Comparison of ENCODE assay signal across 3 cellular contexts in genomic region chr6:75757295-75757694, GRCh38.
TF ChIP-seq lines count a peak whose summit lies in the region.

No MANE protein-coding gene starts in this region.

TF ChIP-seq in IMR-90, 13 proteins besides CTCF, POLR2A, EP300 and RAD21:
- TF ChIP-seq SMC3 (IDR thresholded peaks at IDR 0.05; ENCODE audit: low read depth, low read length) = no peak
TF ChIP-seq in IMR-90: peak in this region for 0.

TF ChIP-seq in GM12891, 5 proteins besides CTCF, POLR2A, EP300 and RAD21:
- no peak for TF ChIP-seq PAX5 (IDR thresholded peaks at IDR 0.05; ENCODE audit: insufficient read depth, low read length, severe bottlenecking)
- no peak for TF ChIP-seq SPI1 (IDR thresholded peaks at IDR 0.05; ENCODE audit: low read depth, low read length)

TF ChIP-seq in WTC11, 78 proteins besides CTCF, POLR2A, EP300 and RAD21:
- no peak for TF ChIP-seq FOXJ3 (CRISPR knock-in tag; IDR thresholded peaks at IDR 0.05; ENCODE audit: borderline replicate concordance)
- no peak for TF ChIP-seq HMGXB4 (CRISPR knock-in tag; IDR thresholded peaks at IDR 0.05)
- TF ChIP-seq ZNF219 (CRISPR knock-in tag; IDR thresholded peaks at IDR 0.05; ENCODE audit: borderline replicate concordance) = no peak
- TF ChIP-seq ZNF138 (CRISPR knock-in tag; conservative IDR thresholded peaks at IDR 0.05) = no peak
- no peak for TF ChIP-seq ELF4 (CRISPR knock-in tag; IDR thresholded peaks at IDR 0.05; ENCODE audit: low read depth)
- TF ChIP-seq AR (CRISPR knock-in tag; IDR thresholded peaks at IDR 0.05) = no peak
